In genomic region chr21:14453964-14454641, GRCh38 we compare ENCODE assay signal across 9 cellular contexts.
A peak's percentile ranks its signal among the peaks of the same experiment; 100 is the strongest.
DNase-seq lines count a peak whose midpoint lies in the region; ATAC-seq and TF ChIP-seq lines count a peak whose summit lies in the region.
"Had no signal": no experiment of that assay in that cellular context is flagged by ENCODE, and none has a peak within 500 bp of the region (broad histone marks: within the 10 kb centered on the region; RNA-seq: fewer than 3 reads in every experiment).

No MANE protein-coding gene starts in this region.

- CTCF ChIA-PET in MCF 10A (lab: Yijun Ruan, JAX), result interaction anchor here (0.7 to 1.0 kb wide), 2 partner anchors 70 to 282 kb away, joined by 3 read pairs; no protein-coding TSS in a partner anchor

- H3K4me1 Mint-ChIP-seq in MCF 10A (ENCODE audit: insufficient read depth, unreplicated experiment), result no peaks in the 10 kb centered on the region

- intact Hi-C loops in MCF 10A (cut with micrococcal nuclease), result no loop called here

- POLR2A ChIA-PET in MCF 10A (lab: Yijun Ruan, JAX), result interaction anchor here (1.0 kb wide), 1 partner anchor 14 kb away, joined by 5 read pairs; no protein-coding TSS in a partner anchor

- H3K36me3 Mint-ChIP-seq in MCF 10A (ENCODE audit: insufficient read depth, unreplicated experiment), result no peaks in the 10 kb centered on the region

- no peak for TF ChIP-seq CTCF in MCF 10A (IDR thresholded peaks at IDR 0.05; ENCODE audit: unreplicated experiment)

- ATAC-seq in GM18861 (IDR thresholded peaks at IDR 0.05; ENCODE audit: unreplicated experiment), result peak; percentile 7
- ATAC-seq in GM21723 (IDR thresholded peaks at IDR 0.05; ENCODE audit: unreplicated experiment), result peak; percentile 21

- BruUV-seq in MCF 10A (replicated peaks; lab: Mats Ljungman, UMichigan), result no TSS peak

- TF ChIP-seq POLR2A in erythroblast (IDR thresholded peaks at IDR 0.05; ENCODE audit: low read length), result no peak

- H3K9me3 Mint-ChIP-seq in MCF 10A (ENCODE audit: unreplicated experiment), result no peaks in the 10 kb centered on the region

- H3K27me3 Mint-ChIP-seq in MCF 10A (ENCODE audit: insufficient read depth, unreplicated experiment), result no peaks in the 10 kb centered on the region

- DNase-seq in HUDEP-2 (lab: John Stamatoyannopoulos, UW; ENCODE audit: unreplicated experiment in 76 of 76) (peak in 62 of 76 experiments; percentile 6 to 98 (median 76)), erythroblast (lab: John Stamatoyannopoulos, UW) (peak; percentile 76 to 94), MCF 10A (ENCODE audit: unreplicated experiment) (no peak), DMS114 treated with DMSO at 0.1 percent for 48 hours (lab: John Stamatoyannopoulos, UW; ENCODE audit: unreplicated experiment) (no peak), NCI-H524 (lab: John Stamatoyannopoulos, UW) (no peak)
- no peak for DNase-seq in activated effector memory CD4-positive, alpha-beta T cell treated with Interleukin-2 at 50 U/mL for 16 hours
- DNase-seq: NCI-H1092 had no signal

- no peak overlapping the region for H3K27ac Mint-ChIP-seq in MCF 10A (ENCODE audit: low read depth, unreplicated experiment)

- H3K4me3 Mint-ChIP-seq in MCF 10A (ENCODE audit: unreplicated experiment), result no peak overlapping the region

Comparison
In these comparisons a context has a peak if more than half of its experiments do, and no peak if none do; other contexts are left out.
1. DNase-seq: peak in HUDEP-2 (62 of 76) and erythroblast (2 of 2); none in activated effector memory CD4-positive, alpha-beta T cell treated with Interleukin-2 at 50 U/mL for 16 hours (single experiment), MCF 10A (single experiment), DMS114 treated with DMSO at 0.1 percent for 48 hours (single experiment) and NCI-H524 (0 of 2).